Comparison of ENCODE assay signal across 29 cellular contexts in the genomic region with DNA sequence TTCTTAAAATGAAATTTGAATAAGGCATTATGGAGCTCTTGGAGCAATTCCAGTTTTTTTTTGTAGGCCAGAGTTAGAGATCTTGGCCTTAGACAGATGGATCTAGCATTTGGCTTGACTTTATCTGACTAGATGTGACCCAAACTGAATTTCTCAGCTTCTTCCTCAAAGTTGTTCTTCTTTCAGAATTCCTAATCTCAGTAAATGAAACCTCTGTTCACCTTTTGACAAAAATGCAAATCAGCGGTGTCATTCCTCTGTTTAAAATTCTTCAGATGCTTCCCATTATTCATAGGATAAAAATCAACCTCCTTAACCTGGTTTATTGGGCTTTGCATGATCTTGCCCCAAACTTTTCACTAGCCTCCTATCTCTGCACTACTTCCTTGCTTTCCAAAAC.
DNase-seq lines count a peak whose midpoint lies in the region; FAIRE-seq and TF ChIP-seq lines count a peak whose summit lies in the region.
"Had no signal": no experiment of that assay in that cellular context is flagged by ENCODE, and none has a peak within 500 bp of the region (broad histone marks: within the 10 kb centered on the region; RNA-seq: fewer than 3 reads in every experiment).

No MANE protein-coding gene starts in this region.

- FAIRE-seq in bronchial epithelial cell (lab: Jason Lieb, UNC) (no peak), keratinocyte (lab: Jason Lieb, UNC) (peak; percentile 44)
- FAIRE-seq: frontal cortex, GM12892, RCC 7860 had no signal

- no peak overlapping the region for H2AFZ ChIP-seq in keratinocyte (ENCODE audit: control insufficient read depth, low read length)

- H3K9ac ChIP-seq in keratinocyte (ENCODE audit: control insufficient read depth, extremely low read depth, insufficient read depth, low read length): no peak overlapping the region

- H3K9me1 ChIP-seq in keratinocyte (ENCODE audit: control insufficient read depth, extremely low read depth, insufficient read depth, low read length): no peaks in the 10 kb centered on the region

- no peaks in the 10 kb centered on the region for H3K9me3 Mint-ChIP-seq in MCF 10A (ENCODE audit: unreplicated experiment)
- H3K9me3 Mint-ChIP-seq: activated naive CD8-positive, alpha-beta T cell treated with anti-CD3 and anti-CD28 coated beads, Interleukin-2, amount 50 U/mL, for 24 hours; H9; nephron progenitor cell had no signal

- CTCF ChIA-PET in MCF 10A (lab: Yijun Ruan, JAX): interaction anchor here (0.5 to 3.2 kb wide), 11 partner anchors 11 to 1090 kb away, joined by 3 to 20 read pairs (median 5); no protein-coding TSS in a partner anchor

- H3K36me3 ChIP-seq in breast epithelium (no peaks in the 10 kb centered on the region), bronchial epithelial cell (ENCODE audit: control insufficient read depth, insufficient read depth, low read length) (no peaks in the 10 kb centered on the region), keratinocyte (ENCODE audit: control insufficient read depth in 2 of 2, extremely low read depth in 1 of 2, insufficient read depth in 2 of 2, low read length in 2 of 2) (no peaks in the 10 kb centered on the region), ascending aorta (no peaks in the 10 kb centered on the region)
- H3K36me3 ChIP-seq: esophagus muscularis mucosa, lower lobe of right lung had no signal

- H3K27me3 ChIP-seq in breast epithelium: no peaks in the 10 kb centered on the region
- no peaks in the 10 kb centered on the region for H3K27me3 ChIP-seq in bronchial epithelial cell (ENCODE audit: control insufficient read depth, insufficient read depth, low read length)
- H3K27me3 ChIP-seq in keratinocyte (ENCODE audit: control insufficient read depth, extremely low read depth, insufficient read depth, low read length): no peaks in the 10 kb centered on the region
- no peaks in the 10 kb centered on the region for H3K27me3 ChIP-seq in ascending aorta
- H3K27me3 ChIP-seq: esophagus muscularis mucosa had no signal

- no peak for DNase-seq in MCF 10A (ENCODE audit: unreplicated experiment)
- DNase-seq in breast epithelium (ENCODE audit: low spot score in 2 of 2): no peak
- peak; percentile 17 for DNase-seq in bronchial epithelial cell (ENCODE audit: low read depth)
- no peak for DNase-seq in keratinocyte (ENCODE audit: low read depth, low spot score)
- no peak for DNase-seq in T-helper 2 cell
- no peak for DNase-seq in ascending aorta (ENCODE audit: low spot score in 2 of 2)
- no peak for DNase-seq in anterior cingulate cortex (lab: John Stamatoyannopoulos, UW)
- DNase-seq in COLO668 (lab: John Stamatoyannopoulos, UW; ENCODE audit: unreplicated experiment): no peak
- DNase-seq: activated CD4-positive, alpha-beta T cell treated with anti-CD3 and anti-CD28 coated beads, Interleukin-2, amount 50 U/mL, for 48 hours; activated CD4-positive, CD25-positive, alpha-beta regulatory T cell treated with anti-CD3 and anti-CD28 coated beads, Interleukin-2, amount 50 U/mL, for 72 hours; activated naive CD8-positive, alpha-beta T cell treated with anti-CD3 and anti-CD28 coated beads, Interleukin-2, amount 50 U/mL, for 24 hours; activated T-cell treated with anti-CD3 and anti-CD28 coated beads, Interleukin-2, amount 50 U/mL, for 72 hours; CD4-positive, alpha-beta T cell; dermis blood vessel endothelial cell; endodermal cell; H9; lower lobe of right lung; NCI-H1417 treated with DMSO at 0.1 percent for 48 hours; NCI-H2081; NCI-H345; NCI-H748 treated with DMSO at 0.1 percent for 48 hours; nephron progenitor cell; retina; stimulated activated naive CD4-positive, alpha-beta T cell treated with Interleukin-2 at 50 U/mL for 16 hours had no signal

- BruUV-seq in MCF 10A (replicated peaks; lab: Mats Ljungman, UMichigan): no TSS peak

- POLR2A ChIA-PET in MCF 10A (lab: Yijun Ruan, JAX): interaction anchor here (1.0 to 2.7 kb wide), 5 partner anchors 17 to 206 kb away, joined by 3 to 12 read pairs (median 4); partner anchors contain the start of gene RASAL2

- no peaks in the 10 kb centered on the region for H3K27me3 Mint-ChIP-seq in MCF 10A (ENCODE audit: insufficient read depth, unreplicated experiment)
- H3K27me3 Mint-ChIP-seq: activated naive CD8-positive, alpha-beta T cell treated with anti-CD3 and anti-CD28 coated beads, Interleukin-2, amount 50 U/mL, for 24 hours; CD4-positive, alpha-beta T cell had no signal

- TF ChIP-seq POLR2A in breast epithelium (IDR thresholded peaks at IDR 0.05): no peak

- H3K36me3 Mint-ChIP-seq in MCF 10A (ENCODE audit: insufficient read depth, unreplicated experiment): peaks cover 29% of the 10 kb centered on the region

- H3K4me3 Mint-ChIP-seq in MCF 10A (ENCODE audit: unreplicated experiment): no peak overlapping the region
- H3K4me3 Mint-ChIP-seq: activated naive CD8-positive, alpha-beta T cell treated with anti-CD3 and anti-CD28 coated beads, Interleukin-2, amount 50 U/mL, for 24 hours; activated T-cell treated with anti-CD3 and anti-CD28 coated beads, Interleukin-2, amount 50 U/mL, for 72 hours; CD4-positive, alpha-beta T cell; endodermal cell; H9; nephron progenitor cell had no signal

- dilution Hi-C loops in keratinocyte (cut with MboI; ENCODE audit: extremely low pct_ligation_motif_present, low sequenced_read_pairs): no loop called here

- peaks cover 48% of the 10 kb centered on the region for H3K79me2 ChIP-seq in keratinocyte (ENCODE audit: control insufficient read depth, insufficient read depth, low read length)

- peak overlapping the region; percentile 39 for H3K4me2 ChIP-seq in keratinocyte (ENCODE audit: control insufficient read depth, extremely low read depth, insufficient read depth, low read depth, low read length)

- H4K20me1 ChIP-seq in keratinocyte (ENCODE audit: control insufficient read depth, extremely low read depth, insufficient read depth, low read length): no peaks in the 10 kb centered on the region

- no peak for TF ChIP-seq CTCF in MCF 10A (IDR thresholded peaks at IDR 0.05; ENCODE audit: unreplicated experiment)
- no peak for TF ChIP-seq CTCF in breast epithelium (IDR thresholded peaks at IDR 0.05)
- TF ChIP-seq CTCF in bronchial epithelial cell (IDR thresholded peaks at IDR 0.05; ENCODE audit: insufficient read depth, low read length, severe bottlenecking): no peak
- TF ChIP-seq CTCF in keratinocyte (optimal IDR thresholded peaks at IDR 0.05 in 1 of 3, IDR thresholded peaks at IDR 0.05 in 1 of 3, conservative IDR thresholded peaks at IDR 0.05 in 1 of 3; ENCODE audit: extremely low read depth in 1 of 3, insufficient read depth in 2 of 3, low read length in 3 of 3): no peak
- no peak for TF ChIP-seq CTCF in ascending aorta (IDR thresholded peaks at IDR 0.05)

- H3K4me1 ChIP-seq in breast epithelium: no peaks in the 10 kb centered on the region
- H3K4me1 ChIP-seq in keratinocyte (ENCODE audit: control insufficient read depth, extremely low read depth, insufficient read depth, low read length): peaks cover 77% of the 10 kb centered on the region
- no peaks in the 10 kb centered on the region for H3K4me1 ChIP-seq in ascending aorta

- H3K27ac ChIP-seq in breast epithelium (no peak overlapping the region), keratinocyte (ENCODE audit: control insufficient read depth, insufficient read depth, low read length) (peak overlapping the region; percentile 18), ascending aorta (no peak overlapping the region)
- H3K27ac ChIP-seq: esophagus muscularis mucosa, lower lobe of right lung, skin epidermis had no signal

- intact Hi-C loops in MCF 10A (cut with micrococcal nuclease) (no loop called here), breast epithelium (cut with DNase I; ENCODE audit: low total_unique reads) (no loop called here), ascending aorta (cut with DNase I) (no loop called here)

- peaks cover 48% of the 10 kb centered on the region for H3K4me1 Mint-ChIP-seq in MCF 10A (ENCODE audit: insufficient read depth, unreplicated experiment)
- H3K4me1 Mint-ChIP-seq: activated naive CD8-positive, alpha-beta T cell treated with anti-CD3 and anti-CD28 coated beads, Interleukin-2, amount 50 U/mL, for 24 hours had no signal

- H3K27ac Mint-ChIP-seq in MCF 10A (ENCODE audit: low read depth, unreplicated experiment): peak overlapping the region; percentile 52
- H3K27ac Mint-ChIP-seq: activated naive CD8-positive, alpha-beta T cell treated with anti-CD3 and anti-CD28 coated beads, Interleukin-2, amount 50 U/mL, for 24 hours; activated T-cell treated with anti-CD3 and anti-CD28 coated beads, Interleukin-2, amount 50 U/mL, for 72 hours; CD4-positive, alpha-beta T cell; endodermal cell; nephron progenitor cell had no signal

- no peaks in the 10 kb centered on the region for H3K9me3 ChIP-seq in breast epithelium
- H3K9me3 ChIP-seq in keratinocyte (ENCODE audit: control insufficient read depth, low read depth, low read length): no peaks in the 10 kb centered on the region
- H3K9me3 ChIP-seq in ascending aorta: no peaks in the 10 kb centered on the region
- H3K9me3 ChIP-seq: esophagus muscularis mucosa, lower lobe of right lung had no signal

- no peak overlapping the region for H3K4me3 ChIP-seq in breast epithelium
- no peak overlapping the region for H3K4me3 ChIP-seq in bronchial epithelial cell (ENCODE audit: low read depth, low read length)
- H3K4me3 ChIP-seq in keratinocyte (ENCODE audit: control insufficient read depth in 2 of 3, extremely low read depth in 1 of 3, insufficient read depth in 2 of 3, low read depth in 1 of 3, low read length in 3 of 3): no peak overlapping the region
- no peak overlapping the region for H3K4me3 ChIP-seq in ascending aorta
- H3K4me3 ChIP-seq: esophagus muscularis mucosa, lower lobe of right lung, skin epidermis had no signal
